In the genomic region with DNA sequence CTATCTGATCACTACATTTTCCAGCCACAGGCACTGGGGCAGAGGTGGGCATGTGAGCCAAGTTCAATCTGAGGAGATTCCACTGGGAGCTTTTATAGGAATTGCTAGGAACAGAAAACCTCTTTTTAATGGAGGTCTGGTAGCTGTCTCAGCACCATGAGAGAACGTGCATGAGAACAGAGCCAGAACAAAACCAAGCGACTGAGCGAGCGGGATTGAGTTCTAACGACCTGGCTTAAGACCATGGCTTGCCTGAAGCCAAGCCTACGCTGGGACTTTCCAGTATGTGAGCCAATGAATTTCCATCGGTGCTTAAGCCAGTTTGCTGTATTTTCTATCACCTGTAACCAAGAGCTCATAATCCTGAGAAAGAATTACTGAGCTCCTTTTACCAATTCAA, we compare ENCODE assay signal across 13 cellular contexts.
DNase-seq lines count a peak whose midpoint lies in the region; ATAC-seq and TF ChIP-seq lines count a peak whose summit lies in the region.
"Had no signal": no experiment of that assay in that cellular context is flagged by ENCODE, and none has a peak within 500 bp of the region (broad histone marks: within the 10 kb centered on the region; RNA-seq: fewer than 3 reads in every experiment).

No MANE protein-coding gene starts in this region.

- H3K27me3 ChIP-seq in heart right ventricle (no peaks in the 10 kb centered on the region), neuronal stem cell (ENCODE audit: control insufficient read depth in 3 of 3, insufficient read depth in 3 of 3, low read depth in 1 of 3, low read length in 3 of 3) (no peaks in the 10 kb centered on the region)
- H3K27me3 ChIP-seq: BE2C had no signal

- H3K36me3 ChIP-seq in heart right ventricle, result no peaks in the 10 kb centered on the region
- no peaks in the 10 kb centered on the region for H3K36me3 ChIP-seq in neuronal stem cell (replicated peaks in 1 of 2; ENCODE audit: control insufficient read depth in 2 of 2, insufficient read depth in 2 of 2, low read length in 2 of 2)
- H3K36me3 ChIP-seq: BE2C had no signal

- H2AK5ac ChIP-seq in neuronal stem cell (ENCODE audit: low read depth, low read length), result no peak overlapping the region

- no peak for TF ChIP-seq CTCF in heart right ventricle (IDR thresholded peaks at IDR 0.05)

- peak in 1 of 2 donors; percentile 23 for DNase-seq in heart right ventricle
- no peak for DNase-seq in cardiac septum (ENCODE audit: low spot score)
- DNase-seq in medulla oblongata (ENCODE audit: extremely low spot score), result peak; percentile 31
- no peak for DNase-seq in sciatic nerve (ENCODE audit: low spot score)
- no peak for DNase-seq in neuronal stem cell (ENCODE audit: low spot score)
- no peak for DNase-seq in NCI-H446 (lab: John Stamatoyannopoulos, UW)
- DNase-seq: BE2C; CD4-positive, alpha-beta memory T cell; DMS79; GM23248 had no signal

- WGBS in heart right ventricle, 2 donors, result 66 to 83% methylated on average over 7 of the region's 7 CpGs
- no CpG with 5 or more reads among the region's 7 CpGs for WGBS in neuronal stem cell (ENCODE audit: extremely low coverage in 2 of 2, insufficient read length in 2 of 2, insufficient replicate concordance in 1 of 2), 2 donors

- H3K79me1 ChIP-seq in neuronal stem cell (ENCODE audit: low read depth, low read length), result no peaks in the 10 kb centered on the region

- no peak overlapping the region for H3K4me2 ChIP-seq in neuronal stem cell (ENCODE audit: insufficient read depth, low read length, poor library complexity, severe bottlenecking)

- no peak overlapping the region for H2AFZ ChIP-seq in neuronal stem cell (ENCODE audit: low read length)
- H2AFZ ChIP-seq: GM23248 had no signal

- H3K4me1 ChIP-seq in heart right ventricle, result peaks cover 0 to 27% (median 10%) of the 10 kb centered on the region in 9 donors
- no peaks in the 10 kb centered on the region for H3K4me1 ChIP-seq in neuronal stem cell (ENCODE audit: control insufficient read depth in 2 of 2, insufficient read depth in 1 of 2, low read depth in 1 of 2, low read length in 2 of 2)
- H3K4me1 ChIP-seq: BE2C had no signal

- no peak overlapping the region for H3K9ac ChIP-seq in neuronal stem cell (ENCODE audit: low read depth, low read length, poor library complexity)
- H3K9ac ChIP-seq: GM23248 had no signal

- ATAC-seq in heart right ventricle, result peak in 7 of 8 donors; percentile 55 to 79 (median 61)
- ATAC-seq in sciatic nerve, result peak; percentile 75
- no peak for ATAC-seq in GM21367 (IDR thresholded peaks at IDR 0.05; ENCODE audit: unreplicated experiment)
- ATAC-seq: GM12878 had no signal

- H4K8ac ChIP-seq in neuronal stem cell (ENCODE audit: low read depth, low read length), result no peak overlapping the region

- no peak overlapping the region for H3K18ac ChIP-seq in neuronal stem cell (ENCODE audit: low read length)

- H3K14ac ChIP-seq in neuronal stem cell (ENCODE audit: low read length), result no peak overlapping the region

- H3K4ac ChIP-seq in neuronal stem cell (ENCODE audit: low read length), result no peak overlapping the region

- intact Hi-C loops in heart right ventricle (cut with DNase I), result no loop called here
- intact Hi-C loops in cardiac septum (cut with DNase I), result no loop called here
- intact Hi-C loops in sciatic nerve (cut with DNase I), result no loop called here

- H2BK120ac ChIP-seq in neuronal stem cell (ENCODE audit: low read depth, low read length), result no peak overlapping the region

- no peak overlapping the region for H2BK12ac ChIP-seq in neuronal stem cell (ENCODE audit: low read length)

- H3K4me3 ChIP-seq in heart right ventricle (no peak overlapping the region), neuronal stem cell (ENCODE audit: low read length in 2 of 2) (no peak overlapping the region)
- H3K4me3 ChIP-seq: GM12878, GM23248 had no signal

- H3K9me3 ChIP-seq in heart right ventricle, result no peaks in the 10 kb centered on the region
- no peaks in the 10 kb centered on the region for H3K9me3 ChIP-seq in neuronal stem cell (replicated peaks in 1 of 2; ENCODE audit: control insufficient read depth in 2 of 2, insufficient read depth in 1 of 2, low read depth in 1 of 2, low read length in 2 of 2)
- H3K9me3 ChIP-seq: BE2C had no signal

- H2BK15ac ChIP-seq in neuronal stem cell (ENCODE audit: low read length), result no peak overlapping the region

- H3K23ac ChIP-seq in neuronal stem cell (ENCODE audit: low read depth, low read length, poor library complexity), result no peak overlapping the region

- H2BK5ac ChIP-seq in neuronal stem cell (ENCODE audit: low read length), result no peak overlapping the region

- H3K27ac ChIP-seq in heart right ventricle (peak overlapping the region in 1 of 10 donors; percentile 22), neuronal stem cell (replicated peaks; ENCODE audit: low read length) (no peak overlapping the region)
- H3K27ac ChIP-seq: C4-2B, GM23248 had no signal

- no peak overlapping the region for H4K91ac ChIP-seq in neuronal stem cell (ENCODE audit: low read depth, low read length, poor library complexity)
